In genomic region chr11:61971177-61972111, GRCh38 we compare ENCODE assay signal across 8 cellular contexts. TPM values are rescaled to one million over a fixed set of nuclear protein-coding genes. Genes with fewer than 3 reads are reported as not detected.
DNase-seq lines count a peak whose midpoint lies in the region; ATAC-seq lines count a peak whose summit lies in the region.

No MANE protein-coding gene starts in this region.

- H3K9ac ChIP-seq in HUES48 (ENCODE audit: low read depth, low read length), result peak overlapping the region; percentile 46

- no peaks in the 10 kb centered on the region for H3K9me3 Mint-ChIP-seq in activated naive CD8-positive, alpha-beta T cell treated with anti-CD3 and anti-CD28 coated beads, Interleukin-2, amount 10 ng/mL, durations not matched to agents 7 days and 5 days

- no peak overlapping the region for H3K4me3 Mint-ChIP-seq in activated naive CD8-positive, alpha-beta T cell treated with anti-CD3 and anti-CD28 coated beads, Interleukin-2, amount 10 ng/mL, durations not matched to agents 7 days and 5 days

- H3K4me1 ChIP-seq in HUES48 (ENCODE audit: control insufficient read depth, insufficient read depth, low read length), result peaks cover 27% of the 10 kb centered on the region
- H3K4me1 ChIP-seq in aorta (ENCODE audit: control insufficient read depth in 1 of 2, insufficient read depth in 2 of 2, low read length in 2 of 2), result peaks cover 5% of the 10 kb centered on the region in 2 donors

- intact Hi-C loops in head of caudate nucleus (cut with DNase I), result loop anchor here (5.0 kb wide), 1 partner anchor 36 kb away; no protein-coding TSS in a partner anchor
- intact Hi-C loops in aorta (cut with DNase I), result loop anchor here (5.0 kb wide), 2 partner anchors 79 to 136 kb away; partner anchors contain the start of gene FADS3 (in 1 of the 2)

- H3K36me3 Mint-ChIP-seq in activated naive CD8-positive, alpha-beta T cell treated with anti-CD3 and anti-CD28 coated beads, Interleukin-2, amount 10 ng/mL, durations not matched to agents 7 days and 5 days, result peaks cover 3% of the 10 kb centered on the region

- H3K27me3 ChIP-seq in HUES48 (ENCODE audit: control insufficient read depth, insufficient read depth, low read length) (no peaks in the 10 kb centered on the region), aorta (ENCODE audit: control insufficient read depth in 1 of 2, insufficient read depth in 2 of 2, low read length in 1 of 2) (no peaks in the 10 kb centered on the region)

- WGBS in aorta, 2 donors, result 5% methylated on average over 16 of the region's 16 CpGs

- DNase-seq in DMS79 (lab: John Stamatoyannopoulos, UW) (peak; percentile 91), OCI-M2 (lab: John Stamatoyannopoulos, UW; ENCODE audit: unreplicated experiment) (peak; percentile 71), head of caudate nucleus (peak; percentile 88 to 99 (median 94)), occipital lobe (lab: John Stamatoyannopoulos, UW) (peak; percentile 97), aorta (peak; percentile 99)
- DNase-seq in activated naive CD8-positive, alpha-beta T cell treated with anti-CD3 and anti-CD28 coated beads, Interleukin-2, amount 10 ng/mL, durations not matched to agents 7 days and 5 days, result peak; percentile 37

- no peak overlapping the region for H3K27ac Mint-ChIP-seq in activated naive CD8-positive, alpha-beta T cell treated with anti-CD3 and anti-CD28 coated beads, Interleukin-2, amount 10 ng/mL, durations not matched to agents 7 days and 5 days

- H3K36me3 ChIP-seq in HUES48 (ENCODE audit: control insufficient read depth, insufficient read depth, low read length), result peaks cover 1% of the 10 kb centered on the region; the same call in 1 of the 2 replicates
- H3K36me3 ChIP-seq in aorta (ENCODE audit: control insufficient read depth in 1 of 2, insufficient read depth in 2 of 2, low read length in 1 of 2), result no peaks in the 10 kb centered on the region

- H3K27me3 Mint-ChIP-seq in activated naive CD8-positive, alpha-beta T cell treated with anti-CD3 and anti-CD28 coated beads, Interleukin-2, amount 10 ng/mL, durations not matched to agents 7 days and 5 days, result no peaks in the 10 kb centered on the region

- ATAC-seq in activated naive CD8-positive, alpha-beta T cell treated with anti-CD3 and anti-CD28 coated beads, Interleukin-2, amount 10 ng/mL, durations not matched to agents 7 days and 5 days (ENCODE audit: low read depth), result no peak
- ATAC-seq in aorta (ENCODE audit: low FRiP score), result peak; percentile 90
- ATAC-seq in HG03378 (IDR thresholded peaks at IDR 0.05; ENCODE audit: unreplicated experiment), result no peak

- peak overlapping the region; percentile 55 for H3K27ac ChIP-seq in HUES48 (ENCODE audit: low read depth, low read length)
- peak overlapping the region; percentile 63 to 90 for H3K27ac ChIP-seq in aorta (ENCODE audit: low read depth in 1 of 2, low read length in 2 of 2)

- H3K4me1 Mint-ChIP-seq in activated naive CD8-positive, alpha-beta T cell treated with anti-CD3 and anti-CD28 coated beads, Interleukin-2, amount 10 ng/mL, durations not matched to agents 7 days and 5 days, result peaks cover 36% of the 10 kb centered on the region

- POLR2A ChIA-PET in activated naive CD8-positive, alpha-beta T cell treated with anti-CD3 and anti-CD28 coated beads, Interleukin-2, amount 10 ng/mL, durations not matched to agents 7 days and 5 days (lab: Charles Lee), result interaction anchor here (1.1 kb wide), 1 partner anchor 8 kb away, joined by 5 read pairs; no protein-coding TSS in a partner anchor

- H3K9me3 ChIP-seq in HUES48 (ENCODE audit: control insufficient read depth, insufficient read depth, low read length) (no peaks in the 10 kb centered on the region), aorta (ENCODE audit: control insufficient read depth, low read length) (no peaks in the 10 kb centered on the region)

- H3K4me3 ChIP-seq in HUES48 (ENCODE audit: low read depth, low read length) (peak overlapping the region; percentile 30; the same call in 1 of the 2 replicates), aorta (ENCODE audit: low read length in 2 of 2) (no peak overlapping the region)

RNA-seq across cellular contexts. Expression of gene FTH1, which starts 4.0 kb away (rescaled TPM):
- 100 to 1,000 TPM; 793 to 808 TPM for total RNA-seq in activated naive CD8-positive, alpha-beta T cell treated with anti-CD3 and anti-CD28 coated beads, Interleukin-2, amount 10 ng/mL, durations not matched to agents 7 days and 5 days
- total RNA-seq in occipital lobe (252 TPM), aorta (1,000 to 10,000 TPM; 2,602 to 2,677 TPM)
- polyA plus RNA-seq in aorta, result 1,000 to 10,000 TPM; 5,184 to 9,506 TPM

RNA-seq across cellular contexts. Expression of gene BEST1, which starts 21.3 kb away (rescaled TPM):
- under 1 TPM; 0.20 to 0.30 TPM for total RNA-seq in activated naive CD8-positive, alpha-beta T cell treated with anti-CD3 and anti-CD28 coated beads, Interleukin-2, amount 10 ng/mL, durations not matched to agents 7 days and 5 days
- total RNA-seq in occipital lobe (1.2 TPM), aorta (1 to 10 TPM; 3.9 to 8.0 TPM)
- polyA plus RNA-seq in aorta, result 1 to 10 TPM; 3.5 to 4.1 TPM

RNA-seq across cellular contexts. Expression of gene RAB3IL1, which starts 54.1 kb away (rescaled TPM):
- total RNA-seq in activated naive CD8-positive, alpha-beta T cell treated with anti-CD3 and anti-CD28 coated beads, Interleukin-2, amount 10 ng/mL, durations not matched to agents 7 days and 5 days, result 1 to 10 TPM in 1 of 2 experiments, under 1 TPM in 1; 0.28 to 1.6 TPM
- total RNA-seq in occipital lobe (2.3 TPM), aorta (10 to 100 TPM; 23.8 to 45.2 TPM)
- polyA plus RNA-seq in aorta, result 10 to 100 TPM in 1 of 2 donors, 1 to 10 TPM in 1; 6.4 to 11.4 TPM

Comparison
In these comparisons a context has a peak if more than half of its experiments do, and no peak if none do; other contexts are left out.
1. DNase-seq: peak in every context shown above with its lines; median percentile 99 in aorta; 97 in occipital lobe; 94 in head of caudate nucleus; 91 in DMS79; 71 in OCI-M2; 37 in activated naive CD8-positive, alpha-beta T cell treated with anti-CD3 and anti-CD28 coated beads, Interleukin-2, amount 10 ng/mL, durations not matched to agents 7 days and 5 days.